ENCODE assay signal across 9 cellular contexts in the genomic region with DNA sequence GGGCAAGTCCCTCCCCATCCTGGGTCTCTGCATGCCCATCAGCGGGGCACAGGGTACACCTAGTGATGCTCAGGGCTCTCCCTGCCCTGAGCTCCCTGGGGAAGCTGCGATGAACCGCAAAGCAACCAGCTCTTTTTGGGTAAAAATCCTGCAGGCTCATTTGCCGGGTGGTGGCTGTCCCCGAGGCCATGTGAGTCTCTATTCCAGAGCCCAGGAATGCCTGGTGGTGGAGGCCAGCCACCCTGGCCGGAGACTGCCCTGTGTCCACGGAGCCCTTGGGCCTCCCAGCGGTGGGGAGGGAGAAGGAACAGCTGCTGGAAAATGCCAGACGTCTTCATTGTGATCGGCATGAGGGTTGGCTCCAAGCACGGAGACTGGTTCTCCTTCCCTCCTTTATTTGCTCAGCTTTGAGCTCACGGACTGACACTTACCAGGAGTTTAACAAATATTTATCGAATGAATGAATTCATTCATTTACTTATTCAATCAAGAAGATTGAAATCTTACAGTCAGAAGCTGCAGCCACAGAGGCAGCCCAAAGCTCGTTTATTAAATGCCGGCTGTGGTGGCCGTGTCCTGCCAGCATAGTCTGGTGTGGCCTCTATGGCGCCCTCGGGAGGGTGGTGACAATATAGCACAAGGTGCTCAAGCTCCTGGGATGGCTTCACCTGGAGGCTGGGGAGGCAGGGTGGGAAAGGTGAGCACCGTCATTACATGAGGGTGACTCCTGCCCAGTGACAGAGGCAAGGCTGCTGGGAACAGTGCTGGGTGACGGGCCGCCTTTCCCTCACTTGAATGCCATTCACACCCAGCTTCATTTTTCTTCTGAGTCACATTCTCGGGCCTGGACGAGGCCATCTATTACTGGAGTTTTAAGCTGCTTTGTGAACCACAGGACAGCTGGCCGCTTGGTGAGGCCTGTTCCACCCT. TPM values are rescaled to one million over a fixed set of nuclear protein-coding genes. Genes with fewer than 3 reads are reported as not detected.
DNase-seq lines count a peak whose midpoint lies in the region; ATAC-seq and TF ChIP-seq lines count a peak whose summit lies in the region.
"Had no signal": no experiment of that assay in that cellular context is flagged by ENCODE, and none has a peak within 500 bp of the region (broad histone marks: within the 10 kb centered on the region; RNA-seq: fewer than 3 reads in every experiment).

No MANE protein-coding gene starts in this region.

- ATAC-seq in RWPE2 (ENCODE audit: low read depth) (peak; percentile 75), HG02642 (IDR thresholded peaks at IDR 0.05; ENCODE audit: poor library complexity, unreplicated experiment) (no peak)

- H3K27me3 ChIP-seq in mammary epithelial cell (ENCODE audit: insufficient read depth, low read length): peaks cover 5% of the 10 kb centered on the region
- peaks cover 12% of the 10 kb centered on the region for H3K27me3 ChIP-seq in RWPE2 (ENCODE audit: insufficient read depth, poor library complexity, severe bottlenecking)
- peaks cover 3% of the 10 kb centered on the region for H3K27me3 ChIP-seq in prostate gland (replicated peaks; ENCODE audit: insufficient read depth)

- no peaks in the 10 kb centered on the region for H3K9me3 ChIP-seq in mammary epithelial cell (replicated peaks; ENCODE audit: insufficient read depth, low read length)
- no peaks in the 10 kb centered on the region for H3K9me3 ChIP-seq in RWPE2 (ENCODE audit: severe bottlenecking)
- H3K9me3 ChIP-seq in prostate gland: no peaks in the 10 kb centered on the region

- no peak for TF ChIP-seq POLR2A in prostate gland (IDR thresholded peaks at IDR 0.05)

- no peak overlapping the region for H3K27ac ChIP-seq in mammary epithelial cell (ENCODE audit: insufficient read depth, low read depth, low read length)
- H3K27ac ChIP-seq in RWPE2 (ENCODE audit: poor library complexity, severe bottlenecking): no peak overlapping the region
- peak overlapping the region in 1 of 2 donors; percentile 25 for H3K27ac ChIP-seq in prostate gland

- H3K4me3 ChIP-seq in mammary epithelial cell (replicated peaks in 1 of 3; ENCODE audit: insufficient read depth in 1 of 3, low read depth in 2 of 3, low read length in 3 of 3): no peak overlapping the region
- no peak overlapping the region for H3K4me3 ChIP-seq in RWPE2 (ENCODE audit: severe bottlenecking)
- H3K4me3 ChIP-seq in fibroblast of the aortic adventitia (ENCODE audit: low read depth, low read length): no peak overlapping the region
- H3K4me3 ChIP-seq in prostate gland: no peak overlapping the region

- BruUV-seq in MCF 10A (replicated peaks; lab: Mats Ljungman, UMichigan) (no TSS peak), mammary epithelial cell (replicated peaks; lab: Mats Ljungman, UMichigan) (no TSS peak)

- H3K36me3 Mint-ChIP-seq in MCF 10A (ENCODE audit: insufficient read depth, unreplicated experiment): peaks cover 4% of the 10 kb centered on the region
- H3K36me3 Mint-ChIP-seq: activated naive CD8-positive, alpha-beta T cell had no signal

- H3K79me2 ChIP-seq in mammary epithelial cell (ENCODE audit: insufficient read depth, low read length): no peaks in the 10 kb centered on the region

- DNase-seq in MCF 10A (ENCODE audit: unreplicated experiment): peak; percentile 28
- DNase-seq in mammary epithelial cell: no peak
- peak; percentile 49 for DNase-seq in RWPE2 (ENCODE audit: low spot score)
- peak; percentile 77 for DNase-seq in fibroblast of the aortic adventitia (ENCODE audit: low read depth)
- DNase-seq in prostate gland (ENCODE audit: low spot score): peak; percentile 52
- no peak for DNase-seq in GOT3 (lab: John Stamatoyannopoulos, UW)
- DNase-seq in GM13976 (ENCODE audit: low spot score): no peak

- CTCF ChIA-PET in MCF 10A (lab: Yijun Ruan, JAX) (interaction anchor here (0.5 to 3.7 kb wide), 5 partner anchors 20 to 508 kb away, joined by 3 to 14 read pairs (median 3); no protein-coding TSS in a partner anchor), mammary epithelial cell (lab: Charles Lee; ENCODE audit: low non-redundant PET) (interaction anchor here (0.9 kb wide), 1 partner anchor 11 kb away, joined by 6 read pairs; no protein-coding TSS in a partner anchor)

- no peak overlapping the region for H3K4me3 Mint-ChIP-seq in MCF 10A (ENCODE audit: unreplicated experiment)
- H3K4me3 Mint-ChIP-seq: activated naive CD8-positive, alpha-beta T cell had no signal

- TF ChIP-seq CTCF in MCF 10A (IDR thresholded peaks at IDR 0.05; ENCODE audit: unreplicated experiment): peak; percentile 17
- peak in 1 of 2 donors; percentile 60 for TF ChIP-seq CTCF in mammary epithelial cell (conservative IDR thresholded peaks at IDR 0.05 in 1 of 2, IDR thresholded peaks at IDR 0.05 in 1 of 2; ENCODE audit: extremely low read depth in 1 of 2, insufficient read depth in 1 of 2, low read depth in 1 of 2, low read length in 2 of 2)
- peak; percentile 51 for TF ChIP-seq CTCF in RWPE2 (IDR thresholded peaks at IDR 0.05; ENCODE audit: poor library complexity, severe bottlenecking)
- TF ChIP-seq CTCF in fibroblast of the aortic adventitia (IDR thresholded peaks at IDR 0.05; ENCODE audit: insufficient read depth, low read length): peak; percentile 83
- peak; percentile 24 to 62 (median 30) for TF ChIP-seq CTCF in prostate gland (IDR thresholded peaks at IDR 0.05)
- no peak for TF ChIP-seq CTCF in GM13976 (IDR thresholded peaks at IDR 0.05; ENCODE audit: borderline replicate concordance, control extremely low read depth, extremely low read depth, insufficient read depth, missing control alignments)

- no peak overlapping the region for H3K27ac Mint-ChIP-seq in MCF 10A (ENCODE audit: low read depth, unreplicated experiment)
- H3K27ac Mint-ChIP-seq: activated naive CD8-positive, alpha-beta T cell had no signal

- in situ Hi-C loops in mammary epithelial cell (cut with MboI; ENCODE audit: low sequenced_read_pairs in 2 of 2): no loop called here
- in situ Hi-C loops in GM13976 (cut with MboI; ENCODE audit: low sequenced_read_pairs, unreplicated experiment): no loop called here

- peaks cover 15% of the 10 kb centered on the region for H3K27me3 Mint-ChIP-seq in MCF 10A (ENCODE audit: insufficient read depth, unreplicated experiment)

- no peaks in the 10 kb centered on the region for H3K36me3 ChIP-seq in mammary epithelial cell (ENCODE audit: insufficient read depth, low read length)
- H3K36me3 ChIP-seq in RWPE2 (ENCODE audit: low read depth): no peaks in the 10 kb centered on the region
- no peaks in the 10 kb centered on the region for H3K36me3 ChIP-seq in prostate gland

- H2AFZ ChIP-seq in mammary epithelial cell (ENCODE audit: low read depth, low read length): no peak overlapping the region

- no peaks in the 10 kb centered on the region for H3K4me1 Mint-ChIP-seq in MCF 10A (ENCODE audit: insufficient read depth, unreplicated experiment)

- no peaks in the 10 kb centered on the region for H4K20me1 ChIP-seq in mammary epithelial cell (ENCODE audit: insufficient read depth, low read length)

- no peaks in the 10 kb centered on the region for H3K4me1 ChIP-seq in mammary epithelial cell (ENCODE audit: insufficient read depth, low read length)
- H3K4me1 ChIP-seq in RWPE2 (ENCODE audit: insufficient read depth, poor library complexity, severe bottlenecking): no peaks in the 10 kb centered on the region
- peaks cover 7% of the 10 kb centered on the region for H3K4me1 ChIP-seq in prostate gland (replicated peaks)

- dilution Hi-C loops in mammary epithelial cell (cut with HindIII; ENCODE audit: low sequenced_read_pairs): no loop called here

- 34% methylated on average over 22 of the region's 24 CpGs for WGBS in mammary epithelial cell (ENCODE audit: low coverage, missing lambda C conversion rate)
- 30% methylated on average over 24 of the region's 24 CpGs for WGBS in prostate gland

- no peak overlapping the region for H3K4me2 ChIP-seq in mammary epithelial cell (ENCODE audit: insufficient read depth, low read depth, low read length)

- H3K9ac ChIP-seq in mammary epithelial cell (ENCODE audit: insufficient read depth, low read length): no peak overlapping the region

- H3K9me3 Mint-ChIP-seq in MCF 10A (ENCODE audit: unreplicated experiment): no peaks in the 10 kb centered on the region

- POLR2A ChIA-PET in MCF 10A (lab: Yijun Ruan, JAX): interaction anchor here (1.5 kb wide), 1 partner anchor 11 kb away, joined by 3 read pairs; no protein-coding TSS in a partner anchor

- intact Hi-C loops in MCF 10A (cut with micrococcal nuclease): no loop called here
- intact Hi-C loops in mammary epithelial cell (cut with micrococcal nuclease): loop anchor here (1.0 kb wide), 2 partner anchors 110 to 155 kb away; no protein-coding TSS in a partner anchor
- intact Hi-C loops in prostate gland (cut with DNase I): loop anchor here (2.0 kb wide), 1 partner anchor 154 kb away; no protein-coding TSS in a partner anchor

RNA-seq across cellular contexts. Expression of gene JPH3, which starts 31.1 kb away (rescaled TPM):
- total RNA-seq in MCF 10A (2022) (not detected in 2 replicates), mammary epithelial cell (not detected), fibroblast of the aortic adventitia (ENCODE audit: low replicate concordance) (not detected in 2 replicates), prostate gland (1 to 10 TPM; 1.0 to 6.1 TPM)
- polyA plus RNA-seq in mammary epithelial cell: not detected
- not detected for polyA minus RNA-seq in mammary epithelial cell

Comparison
In these comparisons a context has a peak if more than half of its experiments do, and no peak if none do; other contexts are left out.
1. DNase-seq: peak in MCF 10A (single experiment), RWPE2 (single experiment), fibroblast of the aortic adventitia (single experiment) and prostate gland (single experiment); none in mammary epithelial cell (single experiment), GOT3 (single experiment) and GM13976 (single experiment).